In the genomic region with DNA sequence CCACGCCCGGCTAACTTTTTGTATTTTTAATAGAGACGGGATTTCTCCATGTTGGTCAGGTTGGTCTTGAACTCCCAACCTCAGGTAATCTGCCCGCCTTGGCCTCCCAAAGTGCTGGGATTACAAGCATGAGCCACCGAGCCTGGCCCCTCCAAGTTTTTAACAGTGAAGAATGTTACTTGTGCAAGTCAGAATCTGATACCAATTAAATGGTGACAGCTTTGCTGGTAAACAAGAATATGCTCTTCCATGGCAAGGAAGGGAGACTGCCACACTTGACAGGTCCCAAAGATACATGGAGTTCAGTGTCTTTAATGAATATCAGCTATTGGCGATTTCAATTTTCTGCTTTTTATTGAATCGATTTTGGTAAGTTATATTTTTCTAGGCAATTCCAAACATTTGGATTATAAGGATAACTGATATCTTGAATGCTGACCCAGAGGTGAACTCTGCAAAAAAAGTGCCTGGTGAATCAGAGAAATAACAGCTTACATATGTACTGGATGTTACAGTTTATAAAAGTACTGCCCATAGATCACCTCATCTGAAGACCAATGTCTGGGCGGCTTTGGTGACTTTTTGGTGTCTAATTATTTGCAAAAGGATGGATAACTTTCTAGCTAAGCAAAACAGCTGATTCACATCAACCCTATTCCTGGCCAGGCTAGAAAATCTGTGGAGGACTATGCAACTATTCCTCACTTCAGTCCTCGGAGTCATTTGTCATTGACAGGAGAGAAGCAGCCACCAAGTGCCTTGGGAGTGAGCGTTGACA, we compare ENCODE assay signal across 8 cellular contexts. TPM values are rescaled to one million over a fixed set of nuclear protein-coding genes. Genes with fewer than 3 reads are reported as not detected.
DNase-seq lines count a peak whose midpoint lies in the region; ATAC-seq and TF ChIP-seq lines count a peak whose summit lies in the region.

No MANE protein-coding gene starts in this region.

- H3K56ac ChIP-seq in mesendoderm (ENCODE audit: low read length), result peak overlapping the region; percentile 96

- H3K36me3 ChIP-seq in left ventricle myocardium inferior (no peaks in the 10 kb centered on the region), body of pancreas (replicated peaks in 1 of 2; ENCODE audit: insufficient read depth in 1 of 2, low read depth in 2 of 2) (no peaks in the 10 kb centered on the region), mesendoderm (ENCODE audit: control insufficient read depth, insufficient read depth, low read length) (no peaks in the 10 kb centered on the region)

- H2BK15ac ChIP-seq in mesendoderm (replicated peaks; ENCODE audit: low read depth), result no peak overlapping the region

- TF ChIP-seq CTCF in left ventricle myocardium inferior (IDR thresholded peaks at IDR 0.05; ENCODE audit: borderline replicate concordance) (no peak), body of pancreas (IDR thresholded peaks at IDR 0.05) (no peak)

- no peak overlapping the region for H4K8ac ChIP-seq in mesendoderm (ENCODE audit: low read depth, low read length)

- H3K27me3 ChIP-seq in left ventricle myocardium inferior (ENCODE audit: low read depth) (no peaks in the 10 kb centered on the region), body of pancreas (no peaks in the 10 kb centered on the region), mesendoderm (ENCODE audit: insufficient read depth, low read length, poor library complexity) (no peaks in the 10 kb centered on the region)

- H3K4me3 ChIP-seq in left ventricle myocardium inferior (peak overlapping the region; percentile 92), body of pancreas (peak overlapping the region; percentile 38 to 52), mesendoderm (ENCODE audit: low read length) (no peak overlapping the region)

- no peak overlapping the region for H3K18ac ChIP-seq in mesendoderm (ENCODE audit: low read length)

- no peak for DNase-seq in left ventricle myocardium inferior
- DNase-seq in left cardiac atrium, result no peak
- DNase-seq in body of pancreas, result no peak
- DNase-seq in mesendoderm, result no peak
- no peak for DNase-seq in GM03348 (ENCODE audit: low spot score)
- DNase-seq in dermis blood vessel endothelial cell, result no peak

- intact Hi-C loops in left ventricle myocardium inferior (cut with micrococcal nuclease) (no loop called here), left cardiac atrium (cut with DNase I) (no loop called here), body of pancreas (cut with DNase I) (no loop called here)

- H4K5ac ChIP-seq in mesendoderm (ENCODE audit: low read length), result no peak overlapping the region

- H3K27ac ChIP-seq in left ventricle myocardium inferior (replicated peaks), result peak overlapping the region; percentile 96
- peak overlapping the region in 3 of 4 donors; percentile 78 to 89 (median 84) for H3K27ac ChIP-seq in body of pancreas
- no peak overlapping the region for H3K27ac ChIP-seq in mesendoderm (ENCODE audit: low read depth, low read length)

- no peak overlapping the region for H3K4ac ChIP-seq in mesendoderm (ENCODE audit: low read depth, low read length)

- H3K4me1 ChIP-seq in left ventricle myocardium inferior (peaks cover 29% of the 10 kb centered on the region), body of pancreas (peaks cover 16% of the 10 kb centered on the region), mesendoderm (ENCODE audit: control insufficient read depth, low read depth, low read length) (peaks cover 6% of the 10 kb centered on the region)

- H3K4me2 ChIP-seq in mesendoderm (ENCODE audit: low read length), result peak overlapping the region; percentile 47

- no peaks in the 10 kb centered on the region for H3K79me2 ChIP-seq in mesendoderm (ENCODE audit: control insufficient read depth, insufficient read depth, low read length)

- TF ChIP-seq POLR2A in body of pancreas (IDR thresholded peaks at IDR 0.05), result no peak

- H3K9ac ChIP-seq in mesendoderm (ENCODE audit: low read length), result peak overlapping the region; percentile 90

- H2BK5ac ChIP-seq in mesendoderm (ENCODE audit: low read length), result no peak overlapping the region

- no peak overlapping the region for H3K23ac ChIP-seq in mesendoderm (ENCODE audit: low read length)

- H2BK120ac ChIP-seq in mesendoderm (ENCODE audit: low read depth, low read length), result no peak overlapping the region

- ATAC-seq in left cardiac atrium (no peak), body of pancreas (no peak), GM21576 (IDR thresholded peaks at IDR 0.05; ENCODE audit: unreplicated experiment) (no peak), HG02981 (IDR thresholded peaks at IDR 0.05; ENCODE audit: unreplicated experiment) (no peak)

- WGBS in body of pancreas, 2 donors, result 67 to 82% methylated on average over 8 to 10 of the region's 10 CpGs
- no CpG with 5 or more reads among the region's 10 CpGs for WGBS in mesendoderm (ENCODE audit: extremely low coverage, insufficient coverage, low lambda C conversion rate)

- H3K9me3 ChIP-seq in left ventricle myocardium inferior (replicated peaks) (no peaks in the 10 kb centered on the region), body of pancreas (no peaks in the 10 kb centered on the region)

- no peaks in the 10 kb centered on the region for H3K79me1 ChIP-seq in mesendoderm (ENCODE audit: low read length)

- no peak overlapping the region for H2AK5ac ChIP-seq in mesendoderm (ENCODE audit: low read length)

RNA-seq across cellular contexts. Expression of a gene that starts 1.2 kb away (rescaled TPM):
- total RNA-seq in left ventricle myocardium inferior (4.6 TPM), left cardiac atrium (1 to 10 TPM; 3.5 to 4.6 TPM), body of pancreas (10 to 100 TPM in 1 of 2 donors, 1 to 10 TPM in 1; 5.2 to 17.5 TPM), dermis blood vessel endothelial cell (2.0 and 3.0 TPM in 2 replicates)
- 3.0 TPM for polyA plus RNA-seq in mesendoderm (2013, experiment 1 of 2)
- polyA plus RNA-seq in mesendoderm (2013, experiment 2 of 2), result 3.0 TPM

RNA-seq across cellular contexts. Expression of a gene that starts 10.4 kb away (rescaled TPM):
- not detected for total RNA-seq in left ventricle myocardium inferior
- total RNA-seq in left cardiac atrium, result not detected
- total RNA-seq in body of pancreas, result not detected
- not detected for polyA plus RNA-seq in mesendoderm (2013, experiment 1 of 2)
- not detected for polyA plus RNA-seq in mesendoderm (2013, experiment 2 of 2)
- total RNA-seq in dermis blood vessel endothelial cell, result not detected in 2 replicates

RNA-seq across cellular contexts. Expression of a gene that starts 19.0 kb away (rescaled TPM):
- total RNA-seq in left ventricle myocardium inferior (40.3 TPM), left cardiac atrium (10 to 100 TPM; 39.9 to 44.0 TPM), body of pancreas (not detected), dermis blood vessel endothelial cell (not detected in 2 replicates)
- polyA plus RNA-seq in mesendoderm (2013, experiment 1 of 2), result not detected
- not detected for polyA plus RNA-seq in mesendoderm (2013, experiment 2 of 2)

Comparison
In these comparisons a context has a peak if more than half of its experiments do, and no peak if none do; other contexts are left out.
1. RNA of a gene that starts 19.0 kb away (total RNA-seq): 39.9 to 44.0 TPM in left cardiac atrium and 40.3 TPM in left ventricle myocardium inferior (single experiment); not detected in body of pancreas and not detected in dermis blood vessel endothelial cell; every median in the first group is over 10 times any median in the second.